ENCODE assay signal across 27 cellular contexts in the genomic region with DNA sequence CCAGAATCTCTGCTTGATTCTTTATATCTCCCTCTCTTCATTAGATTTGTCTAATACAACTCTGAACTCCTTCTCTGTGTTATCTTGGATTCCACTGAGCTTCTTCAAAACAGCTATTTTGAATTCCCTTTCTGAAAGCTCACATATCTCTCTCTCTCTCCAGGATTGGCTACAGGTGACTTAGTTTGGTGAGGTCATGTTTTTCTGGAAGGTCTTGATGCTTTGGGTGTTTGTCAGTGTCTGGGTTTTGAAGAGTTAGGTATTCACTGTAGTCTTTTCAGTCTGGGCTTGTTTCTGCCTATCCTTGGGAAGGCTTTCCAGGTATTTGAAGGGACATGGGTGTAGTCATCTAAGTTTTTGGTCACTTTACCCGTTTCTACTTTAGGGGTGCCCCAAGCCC.
A peak's percentile ranks its signal among the peaks of the same experiment; 100 is the strongest.
DNase-seq lines count a peak whose midpoint lies in the region; FAIRE-seq and TF ChIP-seq lines count a peak whose summit lies in the region.
"Had no signal": no experiment of that assay in that cellular context is flagged by ENCODE, and none has a peak within 500 bp of the region (broad histone marks: within the 10 kb centered on the region; RNA-seq: fewer than 3 reads in every experiment).

No MANE protein-coding gene starts in this region.

- H4K91ac ChIP-seq in H9 (ENCODE audit: insufficient read length, low read depth, low read length) (no peak overlapping the region), trophoblast cell (ENCODE audit: low read depth, low read length) (no peak overlapping the region)

- H2BK20ac ChIP-seq in H9 (ENCODE audit: low read depth, low read length, poor library complexity, severe bottlenecking): no peak overlapping the region

- H3K79me2 ChIP-seq in H9 (ENCODE audit: insufficient read depth, low read length) (no peaks in the 10 kb centered on the region), trophoblast cell (ENCODE audit: control insufficient read depth, insufficient read depth, low read length, poor library complexity) (no peaks in the 10 kb centered on the region)

- WGBS in H9 (ENCODE audit: extremely low coverage, insufficient read length, low lambda C conversion rate): no CpG with 5 or more reads among the region's 1 CpG
- no CpG with 5 or more reads among the region's 1 CpG for WGBS in trophoblast cell (ENCODE audit: extremely low coverage, insufficient coverage, insufficient read length)

- H2AFZ ChIP-seq in H9 (ENCODE audit: low read length): no peak overlapping the region
- no peak overlapping the region for H2AFZ ChIP-seq in trophoblast cell (ENCODE audit: insufficient read depth, low read length, poor library complexity)

- H3K9me3 ChIP-seq in H9 (ENCODE audit: control insufficient read depth, low read depth, low read length) (no peaks in the 10 kb centered on the region), trophoblast cell (ENCODE audit: insufficient read depth, low read depth, low read length) (peaks cover 2% of the 10 kb centered on the region)
- H3K9me3 ChIP-seq: BE2C had no signal

- H3K36me3 ChIP-seq in bronchial epithelial cell (ENCODE audit: control insufficient read depth, insufficient read depth, low read length) (no peaks in the 10 kb centered on the region), trophoblast cell (ENCODE audit: control insufficient read depth in 1 of 2, insufficient read depth in 2 of 2, low read length in 2 of 2) (no peaks in the 10 kb centered on the region)
- H3K36me3 ChIP-seq: BE2C, BLaER1 had no signal

- H3K18ac ChIP-seq in H9 (ENCODE audit: insufficient read length, low read depth, low read length) (no peak overlapping the region), trophoblast cell (ENCODE audit: low read length) (no peak overlapping the region)

- H3K4me1 ChIP-seq in H9 (ENCODE audit: insufficient read depth, low read length) (no peaks in the 10 kb centered on the region), trophoblast cell (ENCODE audit: control insufficient read depth in 1 of 2, insufficient read depth in 2 of 2, low read length in 2 of 2) (peaks cover 0 to 4% of the 10 kb centered on the region in 2 experiments)
- H3K4me1 ChIP-seq: BE2C, BLaER1 had no signal

- H2BK5ac ChIP-seq in H9 (ENCODE audit: insufficient read length, low read length): no peak overlapping the region
- no peak overlapping the region for H2BK5ac ChIP-seq in trophoblast cell (ENCODE audit: low read depth, low read length, poor library complexity)

- H3K23ac ChIP-seq in H9 (ENCODE audit: insufficient read length, low read depth, low read length) (no peak overlapping the region), trophoblast cell (ENCODE audit: low read length) (no peak overlapping the region)

- no peak overlapping the region for H3K4me3 Mint-ChIP-seq in H9
- H3K4me3 Mint-ChIP-seq: CD14-positive monocyte; CD4-positive, alpha-beta memory T cell; CD4-positive, CD25-positive, alpha-beta regulatory T cell; CD8-positive, alpha-beta memory T cell had no signal

- no peaks in the 10 kb centered on the region for H4K20me1 ChIP-seq in H9 (ENCODE audit: control insufficient read depth, insufficient read depth, insufficient read length)
- H4K20me1 ChIP-seq: BLaER1 had no signal

- H3K4me3 ChIP-seq in bronchial epithelial cell (ENCODE audit: low read depth, low read length) (no peak overlapping the region), trophoblast cell (ENCODE audit: low read depth, low read length) (no peak overlapping the region)
- H3K4me3 ChIP-seq: BLaER1, GM12878 had no signal

- peak overlapping the region; percentile 17 for H3T11ph ChIP-seq in H9 (ENCODE audit: low read length)

- no peak for TF ChIP-seq CTCF in H9 (conservative IDR thresholded peaks at IDR 0.05)
- no peak for TF ChIP-seq CTCF in bronchial epithelial cell (IDR thresholded peaks at IDR 0.05; ENCODE audit: insufficient read depth, low read length, severe bottlenecking)

- no peak overlapping the region for H3K27ac ChIP-seq in H9 (ENCODE audit: insufficient read length, low read depth, low read length)
- no peak overlapping the region for H3K27ac ChIP-seq in trophoblast cell (ENCODE audit: low read depth, low read length)
- H3K27ac ChIP-seq: BLaER1 had no signal

- H4K12ac ChIP-seq in trophoblast cell (ENCODE audit: low read depth, low read length): no peak overlapping the region

- H2BK120ac ChIP-seq in H9 (ENCODE audit: low read depth, low read length, poor library complexity, severe bottlenecking) (no peak overlapping the region), trophoblast cell (ENCODE audit: insufficient read depth, low read length, poor library complexity) (no peak overlapping the region)

- H2AK5ac ChIP-seq in H9 (ENCODE audit: insufficient read length, low read length): no peak overlapping the region
- no peak overlapping the region for H2AK5ac ChIP-seq in trophoblast cell (ENCODE audit: low read length)

- H3K27ac Mint-ChIP-seq in H9: peak overlapping the region in 1 of 3 experiments; percentile 81; a peak in 2 of 7 replicates
- H3K27ac Mint-ChIP-seq: CD14-positive monocyte; CD4-positive, alpha-beta memory T cell; CD8-positive, alpha-beta memory T cell had no signal

- no peaks in the 10 kb centered on the region for H3K79me1 ChIP-seq in H9 (ENCODE audit: insufficient read depth, low read depth, low read length, poor library complexity, severe bottlenecking)
- no peaks in the 10 kb centered on the region for H3K79me1 ChIP-seq in trophoblast cell (ENCODE audit: low read length)

- no peak for DNase-seq in H9
- DNase-seq in bronchial epithelial cell (ENCODE audit: low read depth): peak; percentile 5
- DNase-seq in trophoblast cell: peak; percentile 71 to 88
- DNase-seq in mesenteric fat pad (ENCODE audit: low spot score): no peak
- DNase-seq in NCI-H2171 (lab: John Stamatoyannopoulos, UW): no peak
- DNase-seq in EL: no peak
- DNase-seq: 8988T; ACHN; BE2C; C1 segment of cervical spinal cord; CD4-positive, alpha-beta memory T cell; CD4-positive, CD25-positive, alpha-beta regulatory T cell; CD8-positive, alpha-beta memory T cell; COR-L47; DMS 273 treated with DMSO at 0.1 percent for 48 hours; DMS153; DMS53; DMS79; DND-41; GF-D8 had no signal

- H3K9me3 Mint-ChIP-seq in H9: peaks cover 8 to 19% of the 10 kb centered on the region in 2 experiments

- peaks cover 0 to 23% (median 6%) of the 10 kb centered on the region in 3 experiments; a peak in 6 of 7 replicates for H3K36me3 Mint-ChIP-seq in H9 (ENCODE audit: insufficient read depth in 1 of 3, low read depth in 3 of 3)
- H3K36me3 Mint-ChIP-seq: CD14-positive monocyte; CD4-positive, alpha-beta memory T cell; CD4-positive, CD25-positive, alpha-beta regulatory T cell had no signal

- no peak for FAIRE-seq in bronchial epithelial cell (lab: Jason Lieb, UNC)
- FAIRE-seq: A204.1, G401.6, GM12878, GM12892, GM18507 had no signal

- H3K4ac ChIP-seq in H9 (ENCODE audit: low read depth, low read length): no peak overlapping the region
- H3K4ac ChIP-seq in trophoblast cell (ENCODE audit: low read depth, low read length): no peak overlapping the region

- H4K8ac ChIP-seq in H9 (replicated peaks; ENCODE audit: insufficient read length, low read depth, low read length) (no peak overlapping the region), trophoblast cell (ENCODE audit: low read depth, low read length) (no peak overlapping the region)

- H3K27me3 ChIP-seq in H9 (ENCODE audit: insufficient read depth, low read length) (no peaks in the 10 kb centered on the region), bronchial epithelial cell (ENCODE audit: control insufficient read depth, insufficient read depth, low read length) (no peaks in the 10 kb centered on the region), trophoblast cell (ENCODE audit: insufficient read depth, low read length) (no peaks in the 10 kb centered on the region)
- H3K27me3 ChIP-seq: BE2C, BLaER1 had no signal

- H4K5ac ChIP-seq in H9 (ENCODE audit: insufficient read length, low read depth, low read length): no peak overlapping the region

- no peak overlapping the region for H2BK15ac ChIP-seq in H9 (ENCODE audit: low read depth, low read length)

- H3K56ac ChIP-seq in H9 (ENCODE audit: insufficient read length, low read depth, low read length): no peak overlapping the region

- H3K4me1 Mint-ChIP-seq in H9: peaks cover 13 to 18% of the 10 kb centered on the region in 2 experiments
- H3K4me1 Mint-ChIP-seq: CD14-positive monocyte; CD4-positive, alpha-beta memory T cell; CD4-positive, CD25-positive, alpha-beta regulatory T cell; CD8-positive, alpha-beta memory T cell had no signal

- no peaks in the 10 kb centered on the region for H3K23me2 ChIP-seq in H9 (ENCODE audit: insufficient read length, low read depth, low read length, poor library complexity, severe bottlenecking)

- H3K9ac ChIP-seq in H9 (ENCODE audit: extremely low read depth, insufficient read length, low read length) (no peak overlapping the region), trophoblast cell (ENCODE audit: low read length) (no peak overlapping the region)
- H3K9ac ChIP-seq: BLaER1 had no signal

- no peak overlapping the region for H3K4me2 ChIP-seq in H9 (ENCODE audit: insufficient read depth, insufficient read length, low read length)
- H3K4me2 ChIP-seq in trophoblast cell (ENCODE audit: low read length): no peak overlapping the region
- H3K4me2 ChIP-seq: BLaER1 had no signal

- H2BK12ac ChIP-seq in H9 (ENCODE audit: insufficient read length, low read depth, low read length) (no peak overlapping the region), trophoblast cell (ENCODE audit: low read length) (no peak overlapping the region)

- no peaks in the 10 kb centered on the region for H3K27me3 Mint-ChIP-seq in H9 (ENCODE audit: low read depth)

- H3K14ac ChIP-seq in H9 (ENCODE audit: insufficient read depth, low read length): no peak overlapping the region
- no peak overlapping the region for H3K14ac ChIP-seq in trophoblast cell (ENCODE audit: low read length)

Comparison
In these comparisons a context has a peak if more than half of its experiments do, and no peak if none do; other contexts are left out.
1. DNase-seq: peak in bronchial epithelial cell (single experiment) and trophoblast cell (2 of 2); none in H9 (single experiment), mesenteric fat pad (single experiment), NCI-H2171 (single experiment) and EL (single experiment).